28 cellular contexts compared by ENCODE assay signal in genomic region chr14:84670801-84671200, GRCh38.
"Had no signal": no experiment of that assay in that cellular context is flagged by ENCODE, and none has a peak within 500 bp of the region (broad histone marks: within the 10 kb centered on the region; RNA-seq: fewer than 3 reads in every experiment).

No MANE protein-coding gene starts in this region.

- H3K27me3 Mint-ChIP-seq: naive B cell; stimulated activated naive B cell treated with anti-CD40 and anti-IgM and Interleukin-4, amounts not matched to agents 10 μg/mL and 1 μg/mL and 100 μg/mL, for 72 hours had no signal

- H3K4me3 ChIP-seq: left lung, lower lobe of right lung, neural progenitor cell, pancreas, psoas muscle, right atrium auricular region, right lobe of liver, smooth muscle cell, stomach, testis, thyroid gland, transverse colon, upper lobe of left lung, vagina had no signal

- H3K36me3 ChIP-seq: left lung, lower lobe of right lung, neural progenitor cell, neutrophil, pancreas, right atrium auricular region, right lobe of liver, stomach, thyroid gland, transverse colon, upper lobe of left lung, vagina had no signal

- DNase-seq: hippocampal formation; left colon; left lung; lower lobe of right lung; mammary epithelial cell; mesenchymal stem cell; naive B cell; natural killer cell; nephron progenitor cell; occipital lobe; pancreas; posterior cingulate gyrus; psoas muscle; right lobe of liver; stimulated activated CD4-positive, alpha-beta T cell treated with anti-CD3 and anti-CD28 coated beads, Interleukin-1b, Interleukin-23, amount 100 ng/mL, for 48 hours; stimulated activated CD4-positive, alpha-beta T cell treated with anti-CD3 and anti-CD28 coated beads, Interleukin-4, amount 100 ng/mL, for 1 hour; stimulated activated naive B cell treated with anti-CD40 and anti-IgM and Interleukin-4, amounts not matched to agents 10 μg/mL and 1 μg/mL and 100 μg/mL, for 72 hours; stimulated activated naive CD8-positive, alpha-beta T cell treated with anti-CD3 and anti-CD28 coated beads, Interleukin-15, Interleukin-2, amounts not matched to agents 100 U/mL and 50 U/mL, for 24 hours; stomach; testis; thyroid gland; transverse colon; upper lobe of left lung had no signal

- H3K4me1 Mint-ChIP-seq: naive B cell; natural killer cell; nephron progenitor cell; neural progenitor cell; stimulated activated naive B cell treated with anti-CD40 and anti-IgM and Interleukin-4, amounts not matched to agents 10 μg/mL and 1 μg/mL and 100 μg/mL, for 72 hours had no signal

- H3K36me3 Mint-ChIP-seq: naive B cell; natural killer cell; neural progenitor cell; stimulated activated naive B cell treated with anti-CD40 and anti-IgM and Interleukin-4, amounts not matched to agents 10 μg/mL and 1 μg/mL and 100 μg/mL, for 72 hours had no signal

- H3K9ac ChIP-seq: neural progenitor cell had no signal

- H3K27ac Mint-ChIP-seq: naive B cell; natural killer cell; nephron progenitor cell; neural progenitor cell; stimulated activated naive B cell treated with anti-CD40 and anti-IgM and Interleukin-4, amounts not matched to agents 10 μg/mL and 1 μg/mL and 100 μg/mL, for 72 hours had no signal

- H3K9me3 Mint-ChIP-seq: nephron progenitor cell, neural progenitor cell had no signal

- ATAC-seq: left colon; left lung; lower lobe of right lung; natural killer cell; pancreas; psoas muscle; right lobe of liver; stimulated activated naive B cell treated with anti-CD40 and anti-IgM and Interleukin-4, amounts not matched to agents 10 μg/mL and 1 μg/mL and 100 μg/mL, for 72 hours; stimulated activated naive CD8-positive, alpha-beta T cell treated with anti-CD3 and anti-CD28 coated beads, Interleukin-15, Interleukin-2, amounts not matched to agents 100 U/mL and 50 U/mL, for 24 hours had no signal

- H3K4me3 Mint-ChIP-seq: naive B cell; natural killer cell; nephron progenitor cell; neural progenitor cell; stimulated activated naive B cell treated with anti-CD40 and anti-IgM and Interleukin-4, amounts not matched to agents 10 μg/mL and 1 μg/mL and 100 μg/mL, for 72 hours had no signal

- H3K27ac ChIP-seq: left lung, lower lobe of right lung, neural progenitor cell, neutrophil, pancreas, psoas muscle, right atrium auricular region, right lobe of liver, stomach, testis, thyroid gland, transverse colon, upper lobe of left lung, vagina had no signal

- H3K4me1 ChIP-seq: left lung, lower lobe of right lung, neural progenitor cell, pancreas, psoas muscle, right atrium auricular region, right lobe of liver, stomach, testis, thyroid gland, transverse colon, upper lobe of left lung, vagina had no signal

- H3K9me3 ChIP-seq: lower lobe of right lung, neutrophil, pancreas, psoas muscle, right atrium auricular region, stomach, testis, thyroid gland, transverse colon, upper lobe of left lung, vagina had no signal

- H3K27me3 ChIP-seq: left lung, neural progenitor cell, neutrophil, pancreas, right atrium auricular region, right lobe of liver, stomach, testis, thyroid gland, transverse colon, upper lobe of left lung, vagina had no signal
